13 cellular contexts compared by ENCODE assay signal in the genomic region with DNA sequence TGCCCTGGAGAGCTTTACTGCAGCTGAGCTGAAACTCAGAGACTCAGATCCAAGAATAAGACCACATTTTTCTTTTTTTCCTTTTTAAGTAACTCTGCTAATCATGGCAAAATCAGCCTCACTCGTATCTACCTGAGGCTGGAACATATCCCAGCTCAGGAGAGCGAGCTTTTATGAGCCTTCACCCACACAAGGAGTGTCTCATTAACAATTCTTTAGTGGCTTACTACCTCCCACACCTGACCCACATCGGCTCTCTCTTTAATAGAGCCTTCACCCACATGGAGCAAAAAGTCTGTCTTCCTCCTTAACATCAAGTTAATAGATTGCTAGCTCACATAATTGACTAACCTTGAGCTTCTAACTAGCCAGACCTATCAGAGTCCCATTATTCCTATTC. TPM values are rescaled to one million over a fixed set of nuclear protein-coding genes. Genes with fewer than 3 reads are reported as not detected.
DNase-seq lines count a peak whose midpoint lies in the region; ATAC-seq and TF ChIP-seq lines count a peak whose summit lies in the region.
"Had no signal": no experiment of that assay in that cellular context is flagged by ENCODE, and none has a peak within 500 bp of the region (broad histone marks: within the 10 kb centered on the region; RNA-seq: fewer than 3 reads in every experiment).

No MANE protein-coding gene starts in this region.

- H3K9me3 Mint-ChIP-seq in activated T-helper 17 cell treated with anti-CD3 and anti-CD28 coated beads, Interleukin-2, amount 50 U/mL, for 72 hours = no peaks in the 10 kb centered on the region
- H3K9me3 Mint-ChIP-seq: memory B cell had no signal

- H3K36me3 ChIP-seq in suprapubic skin = peaks cover 20% of the 10 kb centered on the region

- TF ChIP-seq CTCF in suprapubic skin (IDR thresholded peaks at IDR 0.05) = no peak

- H3K4me3 ChIP-seq in suprapubic skin = no peak overlapping the region
- H3K4me3 ChIP-seq: right atrium auricular region had no signal

- no peaks in the 10 kb centered on the region for H3K9me3 ChIP-seq in suprapubic skin
- H3K9me3 ChIP-seq: right atrium auricular region had no signal

- peaks cover 39% of the 10 kb centered on the region for H3K4me1 Mint-ChIP-seq in activated T-helper 17 cell treated with anti-CD3 and anti-CD28 coated beads, Interleukin-2, amount 50 U/mL, for 72 hours

- peak overlapping the region; percentile 85 for H3K27ac Mint-ChIP-seq in activated T-helper 17 cell treated with anti-CD3 and anti-CD28 coated beads, Interleukin-2, amount 50 U/mL, for 72 hours
- H3K27ac Mint-ChIP-seq: memory B cell had no signal

- H3K36me3 Mint-ChIP-seq in activated T-helper 17 cell treated with anti-CD3 and anti-CD28 coated beads, Interleukin-2, amount 50 U/mL, for 72 hours (ENCODE audit: low read depth) = peaks cover 75% of the 10 kb centered on the region

- peaks cover 54% of the 10 kb centered on the region for H3K4me1 ChIP-seq in suprapubic skin

- H3K4me3 Mint-ChIP-seq in activated T-helper 17 cell treated with anti-CD3 and anti-CD28 coated beads, Interleukin-2, amount 50 U/mL, for 72 hours = peak overlapping the region; percentile 78
- H3K4me3 Mint-ChIP-seq: memory B cell had no signal

- peak overlapping the region; percentile 63 for H3K27ac ChIP-seq in suprapubic skin
- H3K27ac ChIP-seq: right atrium auricular region had no signal

- TF ChIP-seq EP300 in suprapubic skin (IDR thresholded peaks at IDR 0.05) = no peak

- no peaks in the 10 kb centered on the region for H3K27me3 Mint-ChIP-seq in activated T-helper 17 cell treated with anti-CD3 and anti-CD28 coated beads, Interleukin-2, amount 50 U/mL, for 72 hours
- H3K27me3 Mint-ChIP-seq: memory B cell had no signal

- 42% methylated on average over 3 of the region's 3 CpGs for WGBS in suprapubic skin

- H3K27me3 ChIP-seq in suprapubic skin = no peaks in the 10 kb centered on the region
- H3K27me3 ChIP-seq: right atrium auricular region had no signal

- intact Hi-C loops in left ventricle myocardium superior (cut with micrococcal nuclease) = no loop called here

- no peak for TF ChIP-seq POLR2A in suprapubic skin (IDR thresholded peaks at IDR 0.05)

- no peak for ATAC-seq in activated T-helper 17 cell treated with anti-CD3 and anti-CD28 coated beads, Interleukin-2, amount 50 U/mL, for 72 hours (replicated peaks)
- ATAC-seq in left ventricle myocardium superior = no peak

- peak; percentile 64 for DNase-seq in NCI-H1105 (lab: John Stamatoyannopoulos, UW)
- DNase-seq in NCI-H1105 treated with DMSO at 0.1 percent for 48 hours (lab: John Stamatoyannopoulos, UW) = no peak
- peak; percentile 15 for DNase-seq in kidney glomerular epithelial cell (lab: John Stamatoyannopoulos, UW)
- no peak for DNase-seq in suprapubic skin (ENCODE audit: low spot score in 2 of 2)
- DNase-seq in NCI-H1417 treated with DMSO at 0.1 percent for 48 hours (lab: John Stamatoyannopoulos, UW) = no peak
- DNase-seq in left ventricle myocardium superior = no peak
- no peak for DNase-seq in NCI-H1694 treated with DMSO at 0.1 percent for 48 hours (lab: John Stamatoyannopoulos, UW)
- DNase-seq: DND-41, glutamatergic neuron, T1000 had no signal

RNA-seq across cellular contexts. Expression of a gene that starts 18.3 kb away (rescaled TPM):
- total RNA-seq in activated T-helper 17 cell treated with anti-CD3 and anti-CD28 coated beads, Interleukin-2, amount 50 U/mL, for 72 hours = 10 to 100 TPM; 72.0 to 77.6 TPM
- total RNA-seq in suprapubic skin (10 to 100 TPM; 29.4 to 45.1 (median 38.9) TPM), left ventricle myocardium superior (9.4 TPM)

Comparison
In these comparisons a context has a peak if more than half of its experiments do, and no peak if none do; other contexts are left out.
1. DNase-seq: peak in NCI-H1105 (single experiment) and kidney glomerular epithelial cell (single experiment); none in NCI-H1105 treated with DMSO at 0.1 percent for 48 hours (single experiment), suprapubic skin (0 of 2), NCI-H1417 treated with DMSO at 0.1 percent for 48 hours (single experiment), left ventricle myocardium superior (single experiment) and NCI-H1694 treated with DMSO at 0.1 percent for 48 hours (single experiment).